13 cellular contexts compared by ENCODE assay signal in genomic region chr10:31700222-31700621, GRCh38.
DNase-seq lines count a peak whose midpoint lies in the region; ATAC-seq and TF ChIP-seq lines count a peak whose summit lies in the region.
"Had no signal": no experiment of that assay in that cellular context is flagged by ENCODE, and none has a peak within 500 bp of the region (broad histone marks: within the 10 kb centered on the region; RNA-seq: fewer than 3 reads in every experiment).

No MANE protein-coding gene starts in this region.

- no peak overlapping the region for H3K9ac ChIP-seq in adipocyte (ENCODE audit: low read length)

- TF ChIP-seq CTCF in esophagus squamous epithelium (IDR thresholded peaks at IDR 0.05) (no peak), nephron progenitor cell (IDR thresholded peaks at IDR 0.05) (no peak), transverse colon (IDR thresholded peaks at IDR 0.05) (no peak)

- H3K4me3 ChIP-seq in adipocyte (ENCODE audit: low read length) (no peak overlapping the region), esophagus squamous epithelium (no peak overlapping the region), transverse colon (no peak overlapping the region)

- H3K4me3 Mint-ChIP-seq in nephron progenitor cell = peak overlapping the region; percentile 14
- H3K4me3 Mint-ChIP-seq: activated naive CD8-positive, alpha-beta T cell treated with anti-CD3 and anti-CD28 coated beads, Interleukin-2, amount 10 ng/mL, durations not matched to agents 7 days and 5 days; effector memory CD8-positive, alpha-beta T cell; natural killer cell treated with Interleukin-12 subunit alpha and Interleukin-12 subunit beta and Interleukin-15 and Interleukin-18, amount 100 ng/mL, for 72 hours had no signal

- peaks cover 8% of the 10 kb centered on the region for H3K36me3 Mint-ChIP-seq in nephron progenitor cell (ENCODE audit: low read depth)
- H3K36me3 Mint-ChIP-seq: natural killer cell treated with Interleukin-12 subunit alpha and Interleukin-12 subunit beta and Interleukin-15 and Interleukin-18, amount 100 ng/mL, for 72 hours had no signal

- TF ChIP-seq EP300 in transverse colon (IDR thresholded peaks at IDR 0.05; ENCODE audit: low read depth) = no peak

- H3K36me3 ChIP-seq in adipocyte (ENCODE audit: control insufficient read depth, insufficient read depth, low read length, severe bottlenecking) (no peaks in the 10 kb centered on the region), esophagus squamous epithelium (no peaks in the 10 kb centered on the region), transverse colon (no peaks in the 10 kb centered on the region)

- H3K9me3 Mint-ChIP-seq in nephron progenitor cell = peaks cover 40% of the 10 kb centered on the region
- H3K9me3 Mint-ChIP-seq: effector memory CD8-positive, alpha-beta T cell; natural killer cell treated with Interleukin-12 subunit alpha and Interleukin-12 subunit beta and Interleukin-15 and Interleukin-18, amount 100 ng/mL, for 72 hours had no signal

- peak; percentile 22 for DNase-seq in adipocyte (ENCODE audit: low read depth)
- DNase-seq in esophagus squamous epithelium (lab: John Stamatoyannopoulos, UW) = no peak
- no peak for DNase-seq in nephron progenitor cell
- no peak for DNase-seq in transverse colon
- DNase-seq in MV-4-11 (lab: John Stamatoyannopoulos, UW) = no peak
- DNase-seq: activated naive CD8-positive, alpha-beta T cell treated with anti-CD3 and anti-CD28 coated beads, Interleukin-2, amount 10 ng/mL, durations not matched to agents 7 days and 5 days; Caco-2; effector memory CD8-positive, alpha-beta T cell; NCI-H1048; NCI-H526 had no signal

- TF ChIP-seq POLR2A in esophagus squamous epithelium (IDR thresholded peaks at IDR 0.05) (no peak), transverse colon (IDR thresholded peaks at IDR 0.05) (no peak)

- H3K9me3 ChIP-seq in adipocyte (ENCODE audit: control insufficient read depth, low read length) = peaks cover 6% of the 10 kb centered on the region
- no peaks in the 10 kb centered on the region for H3K9me3 ChIP-seq in esophagus squamous epithelium
- H3K9me3 ChIP-seq in transverse colon = no peaks in the 10 kb centered on the region

- peaks cover 5% of the 10 kb centered on the region for H3K27me3 Mint-ChIP-seq in nephron progenitor cell (ENCODE audit: low read depth, poor library complexity)
- H3K27me3 Mint-ChIP-seq: activated naive CD8-positive, alpha-beta T cell treated with anti-CD3 and anti-CD28 coated beads, Interleukin-2, amount 10 ng/mL, durations not matched to agents 7 days and 5 days had no signal

- H3K27ac Mint-ChIP-seq in nephron progenitor cell = peak overlapping the region; percentile 85
- H3K27ac Mint-ChIP-seq: activated naive CD8-positive, alpha-beta T cell treated with anti-CD3 and anti-CD28 coated beads, Interleukin-2, amount 10 ng/mL, durations not matched to agents 7 days and 5 days; effector memory CD8-positive, alpha-beta T cell; natural killer cell treated with Interleukin-12 subunit alpha and Interleukin-12 subunit beta and Interleukin-15 and Interleukin-18, amount 100 ng/mL, for 72 hours had no signal

- H3K27me3 ChIP-seq in adipocyte (replicated peaks; ENCODE audit: control insufficient read depth, insufficient read depth, low read length) = no peaks in the 10 kb centered on the region
- no peaks in the 10 kb centered on the region for H3K27me3 ChIP-seq in esophagus squamous epithelium
- no peaks in the 10 kb centered on the region for H3K27me3 ChIP-seq in transverse colon

- 58 to 64% methylated on average over 11 of the region's 11 CpGs for WGBS in esophagus squamous epithelium, 2 donors
- 67 to 69% methylated on average over 3 to 11 of the region's 11 CpGs for WGBS in transverse colon (ENCODE audit: low coverage in 1 of 2), 2 donors

- intact Hi-C loops in esophagus squamous epithelium (cut with DNase I) (no loop called here), transverse colon (cut with DNase I; ENCODE audit: low total_unique reads) (no loop called here)

- H3K27ac ChIP-seq in esophagus squamous epithelium (peak overlapping the region in 3 of 4 donors; percentile 71 to 90 (median 85)), transverse colon (peak overlapping the region; percentile 81 to 89 (median 88))

- H3K4me1 ChIP-seq in adipocyte (ENCODE audit: control insufficient read depth, insufficient read depth, low read length) (peaks cover 38% of the 10 kb centered on the region), esophagus squamous epithelium (peaks cover 14 to 64% (median 36%) of the 10 kb centered on the region in 3 donors), transverse colon (peaks cover 4 to 55% (median 21%) of the 10 kb centered on the region in 4 donors)
- H3K4me1 ChIP-seq: Caco-2 had no signal

- ATAC-seq in GM21737 (IDR thresholded peaks at IDR 0.05; ENCODE audit: unreplicated experiment) = no peak
- no peak for ATAC-seq in GM18868 (IDR thresholded peaks at IDR 0.05; ENCODE audit: unreplicated experiment)
- ATAC-seq: effector memory CD8-positive, alpha-beta T cell; natural killer cell treated with Interleukin-12 subunit alpha and Interleukin-12 subunit beta and Interleukin-15 and Interleukin-18, amount 100 ng/mL, for 72 hours had no signal

- H3K4me1 Mint-ChIP-seq in nephron progenitor cell = peaks cover 45% of the 10 kb centered on the region
- H3K4me1 Mint-ChIP-seq: activated naive CD8-positive, alpha-beta T cell treated with anti-CD3 and anti-CD28 coated beads, Interleukin-2, amount 10 ng/mL, durations not matched to agents 7 days and 5 days had no signal

- in situ Hi-C loops in transverse colon (cut with MboI; ENCODE audit: low pct_ligation_motif_present in 1 of 4, low pct_unique_long_range_greater_than_20kb in 1 of 4, low sequenced_read_pairs in 3 of 4) = no loop called here
